Comparison of ENCODE assay signal across 3 cellular contexts in genomic region chr3:28080716-28081115, GRCh38.
TF ChIP-seq lines count a peak whose summit lies in the region.

No MANE protein-coding gene starts in this region.

TF ChIP-seq in GM12878, 131 proteins besides CTCF, POLR2A, EP300 and RAD21 (continued from another document):
- TF ChIP-seq PKNOX1 (IDR thresholded peaks at IDR 0.05): no peak
- no peak for TF ChIP-seq NFXL1 (IDR thresholded peaks at IDR 0.05; ENCODE audit: borderline replicate concordance)
- no peak for TF ChIP-seq RAD51 (IDR thresholded peaks at IDR 0.05)
- TF ChIP-seq MTA2 (IDR thresholded peaks at IDR 0.05; ENCODE audit: low read depth): no peak
- no peak for TF ChIP-seq ZSCAN29 (IDR thresholded peaks at IDR 0.05)
- no peak for TF ChIP-seq RCOR1 (conservative IDR thresholded peaks at IDR 0.05; ENCODE audit: low read depth, low read length)
- no peak for TF ChIP-seq ESRRA (IDR thresholded peaks at IDR 0.05; ENCODE audit: low read length)
- TF ChIP-seq USF1 (IDR thresholded peaks at IDR 0.05; ENCODE audit: borderline replicate concordance, extremely low read length, insufficient read depth, low read depth, low read length): no peak

TF ChIP-seq in neural cell, 6 proteins besides CTCF, POLR2A, EP300 and RAD21 (continued from another document):
- TF ChIP-seq, protein P1, sequence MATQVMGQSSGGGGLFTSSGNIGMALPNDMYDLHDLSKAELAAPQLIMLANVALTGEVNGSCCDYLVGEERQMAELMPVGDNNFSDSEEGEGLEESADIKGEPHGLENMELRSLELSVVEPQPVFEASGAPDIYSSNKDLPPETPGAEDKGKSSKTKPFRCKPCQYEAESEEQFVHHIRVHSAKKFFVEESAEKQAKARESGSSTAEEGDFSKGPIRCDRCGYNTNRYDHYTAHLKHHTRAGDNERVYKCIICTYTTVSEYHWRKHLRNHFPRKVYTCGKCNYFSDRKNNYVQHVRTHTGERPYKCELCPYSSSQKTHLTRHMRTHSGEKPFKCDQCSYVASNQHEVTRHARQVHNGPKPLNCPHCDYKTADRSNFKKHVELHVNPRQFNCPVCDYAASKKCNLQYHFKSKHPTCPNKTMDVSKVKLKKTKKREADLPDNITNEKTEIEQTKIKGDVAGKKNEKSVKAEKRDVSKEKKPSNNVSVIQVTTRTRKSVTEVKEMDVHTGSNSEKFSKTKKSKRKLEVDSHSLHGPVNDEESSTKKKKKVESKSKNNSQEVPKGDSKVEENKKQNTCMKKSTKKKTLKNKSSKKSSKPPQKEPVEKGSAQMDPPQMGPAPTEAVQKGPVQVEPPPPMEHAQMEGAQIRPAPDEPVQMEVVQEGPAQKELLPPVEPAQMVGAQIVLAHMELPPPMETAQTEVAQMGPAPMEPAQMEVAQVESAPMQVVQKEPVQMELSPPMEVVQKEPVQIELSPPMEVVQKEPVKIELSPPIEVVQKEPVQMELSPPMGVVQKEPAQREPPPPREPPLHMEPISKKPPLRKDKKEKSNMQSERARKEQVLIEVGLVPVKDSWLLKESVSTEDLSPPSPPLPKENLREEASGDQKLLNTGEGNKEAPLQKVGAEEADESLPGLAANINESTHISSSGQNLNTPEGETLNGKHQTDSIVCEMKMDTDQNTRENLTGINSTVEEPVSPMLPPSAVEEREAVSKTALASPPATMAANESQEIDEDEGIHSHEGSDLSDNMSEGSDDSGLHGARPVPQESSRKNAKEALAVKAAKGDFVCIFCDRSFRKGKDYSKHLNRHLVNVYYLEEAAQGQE (IDR thresholded peaks at IDR 0.05; ENCODE audit: borderline replicate concordance): no peak
- TF ChIP-seq EZH2 (IDR thresholded peaks at IDR 0.05; ENCODE audit: borderline replicate concordance, insufficient read depth, low read length, poor library complexity, severe bottlenecking): no peak
TF ChIP-seq in neural cell: peak in this region for 1.

TF ChIP-seq in HepG2, 621 proteins besides CTCF, POLR2A, EP300 and RAD21 (continued from another document):
- TF ChIP-seq ZBTB2 (CRISPR knock-in tag; IDR thresholded peaks at IDR 0.05; ENCODE audit: low read depth): no peak
- no peak for TF ChIP-seq THAP11 (CRISPR knock-in tag; IDR thresholded peaks at IDR 0.05)
- no peak for TF ChIP-seq GLI4 (CRISPR knock-in tag; IDR thresholded peaks at IDR 0.05; ENCODE audit: borderline replicate concordance)
- TF ChIP-seq ZNF775 (CRISPR knock-in tag; IDR thresholded peaks at IDR 0.05; ENCODE audit: borderline replicate concordance): no peak
- no peak for TF ChIP-seq KDM6A (CRISPR knock-in tag; IDR thresholded peaks at IDR 0.05; ENCODE audit: low read depth)
- no peak for TF ChIP-seq SP4 (CRISPR knock-in tag; IDR thresholded peaks at IDR 0.05)
- no peak for TF ChIP-seq GTF3A (CRISPR knock-in tag; conservative IDR thresholded peaks at IDR 0.05)
- no peak for TF ChIP-seq ZNF713 (CRISPR knock-in tag; IDR thresholded peaks at IDR 0.05)
- no peak for TF ChIP-seq SNAI1 (CRISPR knock-in tag; IDR thresholded peaks at IDR 0.05; ENCODE audit: borderline replicate concordance)
- no peak for TF ChIP-seq ZNF704 (CRISPR knock-in tag; IDR thresholded peaks at IDR 0.05; ENCODE audit: borderline replicate concordance)
- TF ChIP-seq ZC3H4 (CRISPR knock-in tag; IDR thresholded peaks at IDR 0.05; ENCODE audit: borderline replicate concordance): no peak
- TF ChIP-seq ZNF747 (CRISPR knock-in tag; IDR thresholded peaks at IDR 0.05; ENCODE audit: borderline replicate concordance): no peak
- TF ChIP-seq ZNF710 (CRISPR knock-in tag; IDR thresholded peaks at IDR 0.05; ENCODE audit: borderline replicate concordance): no peak
- TF ChIP-seq, protein P2, sequence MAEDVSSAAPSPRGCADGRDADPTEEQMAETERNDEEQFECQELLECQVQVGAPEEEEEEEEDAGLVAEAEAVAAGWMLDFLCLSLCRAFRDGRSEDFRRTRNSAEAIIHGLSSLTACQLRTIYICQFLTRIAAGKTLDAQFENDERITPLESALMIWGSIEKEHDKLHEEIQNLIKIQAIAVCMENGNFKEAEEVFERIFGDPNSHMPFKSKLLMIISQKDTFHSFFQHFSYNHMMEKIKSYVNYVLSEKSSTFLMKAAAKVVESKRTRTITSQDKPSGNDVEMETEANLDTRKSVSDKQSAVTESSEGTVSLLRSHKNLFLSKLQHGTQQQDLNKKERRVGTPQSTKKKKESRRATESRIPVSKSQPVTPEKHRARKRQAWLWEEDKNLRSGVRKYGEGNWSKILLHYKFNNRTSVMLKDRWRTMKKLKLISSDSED (CRISPR knock-in tag; IDR thresholded peaks at IDR 0.05): no peak
TF ChIP-seq in HepG2: peak in this region for 0.
